17 cellular contexts compared by ENCODE assay signal in genomic region chr22:45980776-45981175, GRCh38. TPM values are rescaled to one million over a fixed set of nuclear protein-coding genes. Genes with fewer than 3 reads are reported as not detected.
DNase-seq lines count a peak whose midpoint lies in the region; FAIRE-seq and TF ChIP-seq lines count a peak whose summit lies in the region.
"Had no signal": no experiment of that assay in that cellular context is flagged by ENCODE, and none has a peak within 500 bp of the region (broad histone marks: within the 10 kb centered on the region; RNA-seq: fewer than 3 reads in every experiment).

No MANE protein-coding gene starts in this region.

- H3K56ac ChIP-seq in H1 (replicated peaks; ENCODE audit: insufficient read length, low read depth, low read length) (peak overlapping the region; percentile 98), mesendoderm (ENCODE audit: low read length) (peak overlapping the region; percentile 25)

- H3K79me2 ChIP-seq in H1 (ENCODE audit: control insufficient read depth in 1 of 2, insufficient read depth in 2 of 2, low read length in 2 of 2) (peaks cover 0 to 6% of the 10 kb centered on the region in 2 experiments; a peak in 1 of 4 replicates), mesendoderm (ENCODE audit: control insufficient read depth, insufficient read depth, low read length) (no peaks in the 10 kb centered on the region)

- H3K9ac ChIP-seq in H1 (replicated peaks in 1 of 4; ENCODE audit: extremely low read depth in 1 of 4, low read depth in 3 of 4, low read length in 3 of 4) (no peak overlapping the region), mesendoderm (ENCODE audit: low read length) (no peak overlapping the region)
- H3K9ac ChIP-seq: BLaER1 had no signal

- TF ChIP-seq RAD21 in H1 (IDR thresholded peaks at IDR 0.05 in 1 of 2, conservative IDR thresholded peaks at IDR 0.05 in 1 of 2; ENCODE audit: low read depth in 2 of 2, low read length in 2 of 2), result no peak

- TF ChIP-seq EP300 in H1 (IDR thresholded peaks at IDR 0.05; ENCODE audit: borderline replicate concordance in 1 of 2, low read depth in 2 of 2, low read length in 2 of 2), result no peak

- no peak overlapping the region for H3K27ac ChIP-seq in H1 (ENCODE audit: low read depth, low read length)
- no peak overlapping the region for H3K27ac ChIP-seq in mesendoderm (ENCODE audit: low read depth, low read length)
- no peak overlapping the region for H3K27ac ChIP-seq in thyroid gland
- H3K27ac ChIP-seq: BLaER1, HL-60 had no signal

- no peak overlapping the region for H2AFZ ChIP-seq in H1 (ENCODE audit: low read length)

- TF ChIP-seq CTCF in H1 (IDR thresholded peaks at IDR 0.05; ENCODE audit: control extremely low read depth in 1 of 3, insufficient read depth in 1 of 3, low read depth in 1 of 3, low read length in 3 of 3) (no peak), thyroid gland (IDR thresholded peaks at IDR 0.05) (no peak)

- TF ChIP-seq POLR2A in GM12891 (IDR thresholded peaks at IDR 0.05; ENCODE audit: low read depth, low read length) (no peak), H1 (IDR thresholded peaks at IDR 0.05; ENCODE audit: control extremely low read depth in 1 of 2, low read depth in 2 of 2, low read length in 2 of 2) (no peak), thyroid gland (IDR thresholded peaks at IDR 0.05) (no peak)

- H3K14ac ChIP-seq in H1 (ENCODE audit: insufficient read length), result no peak overlapping the region

- H3K4me3 ChIP-seq in H1 (ENCODE audit: extremely low read depth in 1 of 4, insufficient read depth in 2 of 4, low read depth in 3 of 4, low read length in 4 of 4) (no peak overlapping the region), mesendoderm (ENCODE audit: low read length) (no peak overlapping the region), thyroid gland (replicated peaks in 1 of 3) (no peak overlapping the region)
- H3K4me3 ChIP-seq: BLaER1, HAP-1 had no signal

- H4K20me1 ChIP-seq in H1 (replicated peaks in 1 of 2; ENCODE audit: control insufficient read depth in 1 of 2, insufficient read depth in 2 of 2, low read length in 2 of 2), result peaks cover 2 to 27% of the 10 kb centered on the region in 2 experiments

- 80% methylated on average over 4 of the region's 4 CpGs; no CpG with 5 or more reads in 1 of the 2 experiments for WGBS in H1 (ENCODE audit: extremely low coverage in 1 of 2, insufficient coverage in 1 of 2, insufficient read length in 1 of 2, insufficient replicate concordance in 2 of 2, low coverage in 1 of 2, low lambda C conversion rate in 2 of 2, missing lambda C conversion rate in 1 of 2), 2 experiments
- 100% methylated on average over 2 of the region's 4 CpGs for WGBS in mesendoderm (ENCODE audit: extremely low coverage, insufficient coverage, low lambda C conversion rate)
- WGBS in thyroid gland, 2 donors, result 90 to 95% methylated on average over 4 of the region's 4 CpGs

- peaks cover 28% of the 10 kb centered on the region for H3K23me2 ChIP-seq in H1 (ENCODE audit: low read depth, low read length)

- peak overlapping the region; percentile 81 for H4K91ac ChIP-seq in H1 (replicated peaks; ENCODE audit: insufficient read length, low read length)

- no peak overlapping the region for H2BK12ac ChIP-seq in H1 (ENCODE audit: low read depth, low read length)

- no peak overlapping the region for H2BK5ac ChIP-seq in H1 (ENCODE audit: low read depth, low read length)
- H2BK5ac ChIP-seq in mesendoderm (ENCODE audit: low read length), result no peak overlapping the region

- H2AK5ac ChIP-seq in H1 (ENCODE audit: low read depth, low read length) (peak overlapping the region; percentile 86), mesendoderm (ENCODE audit: low read length) (no peak overlapping the region)

- H3K18ac ChIP-seq in H1 (ENCODE audit: extremely low read depth, low read length) (no peak overlapping the region), mesendoderm (ENCODE audit: low read length) (no peak overlapping the region)

- no peak overlapping the region for H3K4me2 ChIP-seq in H1 (ENCODE audit: insufficient read depth in 1 of 2, low read depth in 2 of 2, low read length in 2 of 2)
- H3K4me2 ChIP-seq in mesendoderm (ENCODE audit: low read length), result no peak overlapping the region
- H3K4me2 ChIP-seq: BLaER1 had no signal

- H3K79me1 ChIP-seq in H1 (ENCODE audit: low read depth, low read length) (no peaks in the 10 kb centered on the region), mesendoderm (ENCODE audit: low read length) (no peaks in the 10 kb centered on the region)

- CTCF ChIA-PET in H1 (lab: Charles Lee; ENCODE audit: partially characterized antibody), result interaction anchor here (1.2 kb wide), 2 partner anchors 17 to 37 kb away, joined by 3 to 7 read pairs; no protein-coding TSS in a partner anchor

- H3K23ac ChIP-seq in H1 (ENCODE audit: insufficient read length) (no peak overlapping the region), mesendoderm (ENCODE audit: low read length) (no peak overlapping the region)

- no peak overlapping the region for H2BK15ac ChIP-seq in H1 (ENCODE audit: low read length)
- no peak overlapping the region for H2BK15ac ChIP-seq in mesendoderm (replicated peaks; ENCODE audit: low read depth)

- DNase-seq in GM12891 (ENCODE audit: insufficient read length, low spot score) (no peak), amniotic epithelial cell (ENCODE audit: low read depth) (peak; percentile 16), H1 (ENCODE audit: low read depth in 1 of 2, low spot score in 2 of 2) (no peak), mesendoderm (no peak), Kasumi-1 (lab: John Stamatoyannopoulos, UW) (no peak), HuH-7 (ENCODE audit: low spot score) (no peak), thyroid gland (no peak), RKO (ENCODE audit: low spot score) (no peak)
- DNase-seq: 8988T; AML-193; CD8-positive, alpha-beta memory T cell; GF-D8; GOT3; HFFc6 had no signal

- FAIRE-seq in GM12891 (lab: Jason Lieb, UNC) (peak; percentile 90), H1 (lab: Jason Lieb, UNC) (peak; percentile 81)

- H4K5ac ChIP-seq in H1 (ENCODE audit: insufficient read length, low read depth, low read length) (no peak overlapping the region), mesendoderm (ENCODE audit: low read length) (no peak overlapping the region)

- POLR2A ChIA-PET in H1 (lab: Charles Lee; ENCODE audit: partially characterized antibody), result no interaction called here

- H3K9me3 ChIP-seq in H1 (ENCODE audit: insufficient read depth in 2 of 2, low read depth in 1 of 2, low read length in 1 of 2) (no peaks in the 10 kb centered on the region), thyroid gland (no peaks in the 10 kb centered on the region)
- H3K9me3 ChIP-seq: HAP-1 had no signal

- no peak overlapping the region for H3K4ac ChIP-seq in H1 (replicated peaks; ENCODE audit: insufficient read length, low read depth, low read length)
- no peak overlapping the region for H3K4ac ChIP-seq in mesendoderm (ENCODE audit: low read depth, low read length)

- H2BK20ac ChIP-seq in H1 (ENCODE audit: low read length), result no peak overlapping the region

- intact Hi-C loops in thyroid gland (cut with DNase I), result no loop called here

- H3K36me3 ChIP-seq in H1 (ENCODE audit: control insufficient read depth in 2 of 4, insufficient read depth in 4 of 4, low read length in 3 of 4) (peaks cover 0 to 6% (median 0%) of the 10 kb centered on the region in 4 experiments; a peak in 2 of 8 replicates), mesendoderm (ENCODE audit: control insufficient read depth, insufficient read depth, low read length) (no peaks in the 10 kb centered on the region), thyroid gland (no peaks in the 10 kb centered on the region)
- H3K36me3 ChIP-seq: BLaER1, HAP-1 had no signal

- H4K8ac ChIP-seq in H1 (ENCODE audit: extremely low read depth, insufficient read depth, low read length), result no peak overlapping the region
- no peak overlapping the region for H4K8ac ChIP-seq in mesendoderm (ENCODE audit: low read depth, low read length)

- H3K4me1 ChIP-seq in H1 (replicated peaks in 1 of 4; ENCODE audit: control insufficient read depth in 3 of 4, insufficient read depth in 4 of 4, low read length in 3 of 4), result peaks cover 3 to 13% (median 10%) of the 10 kb centered on the region in 4 experiments; a peak in 6 of 7 replicates
- H3K4me1 ChIP-seq in mesendoderm (ENCODE audit: control insufficient read depth, low read depth, low read length), result no peaks in the 10 kb centered on the region
- H3K4me1 ChIP-seq in thyroid gland, result peaks cover 14 to 31% of the 10 kb centered on the region in 2 donors
- H3K4me1 ChIP-seq: HAP-1 had no signal

- peaks cover 26 to 42% (median 41%) of the 10 kb centered on the region in 4 experiments for H3K27me3 ChIP-seq in H1 (replicated peaks in 1 of 4; ENCODE audit: control insufficient read depth in 3 of 4, extremely low read depth in 1 of 4, insufficient read depth in 3 of 4, low read length in 3 of 4)
- H3K27me3 ChIP-seq in mesendoderm (ENCODE audit: insufficient read depth, low read length, poor library complexity), result peaks cover 16% of the 10 kb centered on the region
- no peaks in the 10 kb centered on the region for H3K27me3 ChIP-seq in thyroid gland

- H2BK120ac ChIP-seq in H1 (replicated peaks; ENCODE audit: low read depth, low read length) (no peak overlapping the region), mesendoderm (ENCODE audit: low read depth, low read length) (no peak overlapping the region)

TF ChIP-seq in GM12891, 5 proteins besides CTCF, POLR2A, EP300 and RAD21:
- TF ChIP-seq SPI1 (IDR thresholded peaks at IDR 0.05; ENCODE audit: low read depth, low read length), result no peak
- no peak for TF ChIP-seq POU2F2 (IDR thresholded peaks at IDR 0.05; ENCODE audit: low read depth, low read length)
- TF ChIP-seq TAF1 (IDR thresholded peaks at IDR 0.05; ENCODE audit: low read depth, low read length), result no peak
- no peak for TF ChIP-seq PAX5 (IDR thresholded peaks at IDR 0.05; ENCODE audit: insufficient read depth, low read length, severe bottlenecking)

TF ChIP-seq in H1, 55 proteins besides CTCF, POLR2A, EP300 and RAD21 (continues in another document):
- no peak for TF ChIP-seq BRCA1 (IDR thresholded peaks at IDR 0.05; ENCODE audit: low read depth, low read length)
- no peak for TF ChIP-seq BCL11A (IDR thresholded peaks at IDR 0.05; ENCODE audit: low read depth in 2 of 2, low read length in 2 of 2)

RNA-seq across cellular contexts. Expression of gene WNT7B, which starts 3.8 kb away (rescaled TPM):
- polyA plus RNA-seq in GM12891 (2012; ENCODE audit: low read depth, missing spikeins), result 1.3 TPM
- total RNA-seq in H1 (2021; fragmentation: NEBNext Ultra II Directional; extraction: Animal tissue kit (Norgen Biotek cat#: 25700)), result 0.13 and 0.24 TPM in 2 replicates
- polyA plus RNA-seq in H1 (2011; rRNA removed), result 0.14 and 0.24 TPM in 2 replicates
- 0.12 TPM for polyA plus RNA-seq in H1 (2011; cell fraction: cytosol; rRNA removed)
- 0.27 TPM for polyA plus RNA-seq in H1 (2011; cell fraction: nucleus; rRNA removed)
- 0.14 to 0.46 TPM (median 0.23 TPM) in 4 replicates for polyA plus RNA-seq in H1 (2012, experiment 1 of 2)
- 0.29 TPM for polyA plus RNA-seq in H1 (2012, experiment 2 of 2)
- 0.08 TPM for polyA plus RNA-seq in H1 (2013, experiment 1 of 2)
- 0.13 TPM for polyA plus RNA-seq in H1 (2013, experiment 2 of 2)
- polyA minus RNA-seq in H1 (2011; rRNA and poly(A)+ RNA removed), result 0.16 and 0.17 TPM in 2 replicates
- not detected for polyA minus RNA-seq in H1 (2011; cell fraction: cytosol; rRNA and poly(A)+ RNA removed)
- 0.30 TPM for polyA minus RNA-seq in H1 (2011; cell fraction: nucleus; rRNA and poly(A)+ RNA removed)
- polyA plus RNA-seq in mesendoderm (2013, experiment 1 of 2), result not detected
- 0.03 TPM for polyA plus RNA-seq in mesendoderm (2013, experiment 2 of 2)
- 1 to 10 TPM in 2 of 4 donors, under 1 TPM in 1, not detected in 1; 0.83 to 4.3 (median 2.5) TPM for total RNA-seq in thyroid gland
- total RNA-seq: CD8-positive, alpha-beta memory T cell had no signal
- polyA plus RNA-seq: CD8-positive, alpha-beta memory T cell had no signal
